Comparison of ENCODE assay signal across 26 cellular contexts in the genomic region with DNA sequence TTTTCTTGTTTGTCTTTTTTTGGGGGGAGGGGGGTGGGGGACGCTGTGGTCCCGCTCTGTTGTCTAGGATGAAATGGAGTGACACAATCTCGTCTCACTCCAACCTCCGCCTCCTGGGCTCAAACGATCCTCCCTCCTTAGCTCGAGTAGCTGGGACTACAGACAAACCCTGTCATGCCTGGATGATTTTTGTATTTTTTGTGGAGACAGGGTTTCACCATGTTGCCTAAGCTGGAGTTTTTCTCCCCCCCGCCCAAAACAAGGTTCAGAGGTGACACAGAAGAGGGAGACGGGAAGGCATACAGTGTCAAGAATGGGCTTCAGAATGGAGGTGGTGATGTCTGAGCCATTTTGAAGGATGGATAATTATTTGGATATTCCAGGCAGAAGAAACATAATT.
A peak's percentile ranks its signal among the peaks of the same experiment; 100 is the strongest.
DNase-seq lines count a peak whose midpoint lies in the region; ATAC-seq and TF ChIP-seq lines count a peak whose summit lies in the region.
"Had no signal": no experiment of that assay in that cellular context is flagged by ENCODE, and none has a peak within 500 bp of the region (broad histone marks: within the 10 kb centered on the region; RNA-seq: fewer than 3 reads in every experiment).

No MANE protein-coding gene starts in this region.

- no peak for DNase-seq in cardiac muscle cell (ENCODE audit: low read depth in 1 of 2, low spot score in 1 of 2)
- DNase-seq in left ventricle myocardium superior: no peak
- DNase-seq in NCI-H2196 treated with DMSO at 0.1 percent for 48 hours (lab: John Stamatoyannopoulos, UW; ENCODE audit: unreplicated experiment): peak; percentile 48
- peak; percentile 88 for DNase-seq in left kidney (ENCODE audit: low read depth, low spot score)
- no peak for DNase-seq in stimulated activated CD4-positive, alpha-beta T cell treated with anti-CD3 and anti-CD28 coated beads, Interleukin-4, amount 100 ng/mL, for 4 hours
- no peak for DNase-seq in mucosa of descending colon
- DNase-seq: activated CD4-positive, alpha-beta memory T cell treated with anti-CD3 and anti-CD28 coated beads for 36 hours; activated CD4-positive, CD25-positive, alpha-beta regulatory T cell treated with anti-CD3 and anti-CD28 coated beads, Interleukin-2, amount 50 U/mL, for 72 hours; activated CD8-positive, alpha-beta memory T cell treated with anti-CD3 and anti-CD28 coated beads, Interleukin-2, amount 50 U/mL, for 48 hours; activated naive CD4-positive, alpha-beta T cell treated with anti-CD3 and anti-CD28 coated beads, Interleukin-2, amount 50 U/mL, for 16 hours; CD8-positive, alpha-beta memory T cell; DMS53; endodermal cell; GDM1; MM.1S; NCI-H226; sigmoid colon; stimulated activated CD4-positive, alpha-beta T cell treated with anti-CD3 and anti-CD28 coated beads, Interleukin-15, amount 100 ng/mL, for 24 hours; stimulated activated naive CD8-positive, alpha-beta T cell treated with anti-CD3 and anti-CD28 coated beads, Interleukin-15, Interleukin-2, amounts not matched to agents 100 U/mL and 50 U/mL, for 24 hours had no signal

- H3K27ac ChIP-seq in cardiac muscle cell: peak overlapping the region; percentile 46
- H3K27ac ChIP-seq: KMS-11, neutrophil, sigmoid colon, SK-N-MC had no signal

- H3K4me1 ChIP-seq in cardiac muscle cell (ENCODE audit: low read depth) (peaks cover 8% of the 10 kb centered on the region), mucosa of descending colon (ENCODE audit: low read depth) (no peaks in the 10 kb centered on the region)
- H3K4me1 ChIP-seq: sigmoid colon had no signal

- H3K9me3 ChIP-seq in cardiac muscle cell (ENCODE audit: low read depth) (no peaks in the 10 kb centered on the region), mucosa of descending colon (no peaks in the 10 kb centered on the region)
- H3K9me3 ChIP-seq: neutrophil, sigmoid colon had no signal

- ATAC-seq in left ventricle myocardium superior: no peak
- no peak for ATAC-seq in HG03442 (IDR thresholded peaks at IDR 0.05; ENCODE audit: unreplicated experiment)
- no peak for ATAC-seq in GM21737 (IDR thresholded peaks at IDR 0.05; ENCODE audit: unreplicated experiment)
- no peak for ATAC-seq in mucosa of descending colon
- ATAC-seq: activated T-helper 17 cell treated with anti-CD3 and anti-CD28 coated beads, Interleukin-2, amount 50 U/mL, for 72 hours; esophagus mucosa; stimulated activated naive CD8-positive, alpha-beta T cell treated with anti-CD3 and anti-CD28 coated beads, Interleukin-15, Interleukin-2, amounts not matched to agents 100 U/mL and 50 U/mL, for 24 hours had no signal

- TF ChIP-seq CTCF in cardiac muscle cell (IDR thresholded peaks at IDR 0.05; ENCODE audit: low read depth, low read length): no peak
- no peak for TF ChIP-seq CTCF in mucosa of descending colon (IDR thresholded peaks at IDR 0.05)

- intact Hi-C loops in left ventricle myocardium superior (cut with micrococcal nuclease): no loop called here
- intact Hi-C loops in mucosa of descending colon (cut with DNase I, micrococcal nuclease): no loop called here

- H3K27me3 ChIP-seq in cardiac muscle cell: no peaks in the 10 kb centered on the region
- H3K27me3 ChIP-seq: neutrophil, sigmoid colon had no signal

- H3K4me3 ChIP-seq in cardiac muscle cell (no peak overlapping the region), mucosa of descending colon (no peak overlapping the region)
- H3K4me3 ChIP-seq: sigmoid colon, SK-N-MC had no signal

- H3K36me3 ChIP-seq in cardiac muscle cell: no peaks in the 10 kb centered on the region
- no peaks in the 10 kb centered on the region for H3K36me3 ChIP-seq in mucosa of descending colon (ENCODE audit: low read depth)
- H3K36me3 ChIP-seq: sigmoid colon had no signal

Comparison
In these comparisons a context has a peak if more than half of its experiments do, and no peak if none do; other contexts are left out.
1. DNase-seq: peak in NCI-H2196 treated with DMSO at 0.1 percent for 48 hours (single experiment) and left kidney (single experiment); none in cardiac muscle cell (0 of 2), left ventricle myocardium superior (single experiment), stimulated activated CD4-positive, alpha-beta T cell treated with anti-CD3 and anti-CD28 coated beads, Interleukin-4, amount 100 ng/mL, for 4 hours (0 of 2) and mucosa of descending colon (0 of 3).